In the genomic region with DNA sequence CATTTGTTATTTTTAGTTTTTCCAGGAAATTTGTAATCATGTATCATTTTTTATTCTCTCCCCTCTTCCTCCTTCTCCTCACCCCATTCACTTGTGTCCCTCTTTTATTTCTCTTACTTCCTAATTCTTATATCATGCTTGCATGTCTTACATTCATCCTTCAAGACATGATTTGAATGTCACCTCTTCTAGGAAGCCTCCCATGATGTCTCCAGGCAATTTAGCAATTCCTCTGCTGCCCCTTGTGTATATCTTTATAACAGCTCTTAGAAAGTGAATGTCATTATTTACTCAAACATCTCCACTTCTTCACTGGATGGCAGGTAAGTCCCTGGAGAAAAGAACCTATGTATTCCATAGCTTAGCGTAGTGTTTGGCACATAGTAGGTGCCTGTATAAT, we compare ENCODE assay signal across 16 cellular contexts. TPM values are rescaled to one million over a fixed set of nuclear protein-coding genes. Genes with fewer than 3 reads are reported as not detected.
DNase-seq lines count a peak whose midpoint lies in the region; ATAC-seq and TF ChIP-seq lines count a peak whose summit lies in the region.
"Had no signal": no experiment of that assay in that cellular context is flagged by ENCODE, and none has a peak within 500 bp of the region (broad histone marks: within the 10 kb centered on the region; RNA-seq: fewer than 3 reads in every experiment).

No MANE protein-coding gene starts in this region.

- peaks cover 21% of the 10 kb centered on the region for H3K27me3 Mint-ChIP-seq in osteocyte (ENCODE audit: unreplicated experiment)
- peaks cover 37% of the 10 kb centered on the region for H3K27me3 Mint-ChIP-seq in activated CD4-positive, alpha-beta memory T cell treated with anti-CD3 and anti-CD28 coated beads for 36 hours
- peaks cover 50% of the 10 kb centered on the region for H3K27me3 Mint-ChIP-seq in T-helper 17 cell

- TF ChIP-seq CTCF in GM12873 (IDR thresholded peaks at IDR 0.05; ENCODE audit: insufficient read depth, low read depth, low read length, missing control alignments) (peak; percentile 22), OCI-LY3 (IDR thresholded peaks at IDR 0.05; ENCODE audit: low read depth, low read length) (peak; percentile 18; the same call in 1 of the 2 replicates), choroid plexus epithelial cell (conservative IDR thresholded peaks at IDR 0.05; ENCODE audit: low read depth, low read length) (peak; percentile 37), osteocyte (IDR thresholded peaks at IDR 0.05) (peak; percentile 36)

- H3K4me3 ChIP-seq in OCI-LY3 (ENCODE audit: low read length) (no peak overlapping the region), choroid plexus epithelial cell (ENCODE audit: low read depth, low read length) (no peak overlapping the region)
- H3K4me3 ChIP-seq: lower lobe of right lung, stomach had no signal

- H3K4me1 ChIP-seq in OCI-LY3 (ENCODE audit: low read length): peaks cover 13% of the 10 kb centered on the region

- H3K4me1 Mint-ChIP-seq in osteocyte (ENCODE audit: unreplicated experiment) (peaks cover 21% of the 10 kb centered on the region), T-helper 17 cell (no peaks in the 10 kb centered on the region)
- peaks cover 3% of the 10 kb centered on the region for H3K4me1 Mint-ChIP-seq in activated CD4-positive, alpha-beta memory T cell treated with anti-CD3 and anti-CD28 coated beads for 36 hours (ENCODE audit: low read depth)

- peaks cover 67% of the 10 kb centered on the region for H3K79me2 ChIP-seq in OCI-LY3 (ENCODE audit: low read length)

- no peak overlapping the region for H3K4me2 ChIP-seq in OCI-LY3 (ENCODE audit: low read length)

- intact Hi-C loops in activated CD4-positive, alpha-beta memory T cell treated with anti-CD3 and anti-CD28 coated beads for 36 hours (cut with micrococcal nuclease): no loop called here

- H3K27ac Mint-ChIP-seq in osteocyte (ENCODE audit: unreplicated experiment) (peak overlapping the region; percentile 11), T-helper 17 cell (no peak overlapping the region)
- no peak overlapping the region for H3K27ac Mint-ChIP-seq in activated CD4-positive, alpha-beta memory T cell treated with anti-CD3 and anti-CD28 coated beads for 36 hours
- H3K27ac Mint-ChIP-seq: activated B cell treated with CpG ODN at 0.5 μM for 24 hours, nephron progenitor cell had no signal

- H4K20me1 ChIP-seq in OCI-LY3 (ENCODE audit: insufficient read depth, low read length): peaks cover 48% of the 10 kb centered on the region

- CTCF ChIA-PET in activated CD4-positive, alpha-beta memory T cell treated with anti-CD3 and anti-CD28 coated beads for 36 hours (lab: Charles Lee): interaction anchor here (1.4 kb wide), 1 partner anchor 55 kb away, joined by 4 read pairs; no protein-coding TSS in a partner anchor

- no peaks in the 10 kb centered on the region for H3K9me3 Mint-ChIP-seq in osteocyte (ENCODE audit: unreplicated experiment)
- no peaks in the 10 kb centered on the region for H3K9me3 Mint-ChIP-seq in activated CD4-positive, alpha-beta memory T cell treated with anti-CD3 and anti-CD28 coated beads for 36 hours
- H3K9me3 Mint-ChIP-seq: activated B cell treated with CpG ODN at 0.5 μM for 24 hours; central memory CD8-positive, alpha-beta T cell; nephron progenitor cell had no signal

- POLR2A ChIA-PET in activated CD4-positive, alpha-beta memory T cell treated with anti-CD3 and anti-CD28 coated beads for 36 hours (lab: Charles Lee): no interaction called here

- peaks cover 74% of the 10 kb centered on the region for H3K36me3 ChIP-seq in OCI-LY3 (replicated peaks; ENCODE audit: low read depth, low read length)
- H3K36me3 ChIP-seq: lower lobe of right lung had no signal

- no peak for ATAC-seq in T-helper 17 cell
- ATAC-seq: esophagus mucosa, lower lobe of right lung had no signal

- no peaks in the 10 kb centered on the region for H3K9me3 ChIP-seq in OCI-LY3 (ENCODE audit: insufficient read depth, low read length)
- H3K9me3 ChIP-seq in T-helper 17 cell (ENCODE audit: control insufficient read depth, low read length, poor library complexity, severe bottlenecking): no peaks in the 10 kb centered on the region
- H3K9me3 ChIP-seq: lower lobe of right lung, stomach had no signal

- H3K4me3 Mint-ChIP-seq in osteocyte (ENCODE audit: unreplicated experiment): no peak overlapping the region
- no peak overlapping the region for H3K4me3 Mint-ChIP-seq in activated CD4-positive, alpha-beta memory T cell treated with anti-CD3 and anti-CD28 coated beads for 36 hours
- H3K4me3 Mint-ChIP-seq in T-helper 17 cell: no peak overlapping the region
- H3K4me3 Mint-ChIP-seq: activated B cell treated with CpG ODN at 0.5 μM for 24 hours; central memory CD8-positive, alpha-beta T cell; nephron progenitor cell had no signal

- no peak overlapping the region for H2AFZ ChIP-seq in OCI-LY3 (ENCODE audit: low read depth, low read length)

- H3K27ac ChIP-seq in OCI-LY3 (ENCODE audit: low read length): no peak overlapping the region
- H3K27ac ChIP-seq: HL-60, lower lobe of right lung, stomach had no signal

- H3K9ac ChIP-seq in OCI-LY3 (ENCODE audit: low read length): no peak overlapping the region

- H3K27me3 ChIP-seq in OCI-LY3 (ENCODE audit: low read depth, low read length): no peaks in the 10 kb centered on the region

- H3K36me3 Mint-ChIP-seq in osteocyte (ENCODE audit: unreplicated experiment) (no peaks in the 10 kb centered on the region), T-helper 17 cell (ENCODE audit: low read depth) (peaks cover 3% of the 10 kb centered on the region)
- no peaks in the 10 kb centered on the region for H3K36me3 Mint-ChIP-seq in activated CD4-positive, alpha-beta memory T cell treated with anti-CD3 and anti-CD28 coated beads for 36 hours

- DNase-seq in choroid plexus epithelial cell (ENCODE audit: low read depth) (peak; percentile 41), osteocyte (ENCODE audit: extremely low spot score, unreplicated experiment) (no peak), T-helper 17 cell (no peak), globus pallidus (ENCODE audit: low spot score) (no peak)
- DNase-seq in activated CD4-positive, alpha-beta memory T cell treated with anti-CD3 and anti-CD28 coated beads for 36 hours: no peak
- DNase-seq: activated B cell treated with CpG ODN at 0.5 μM for 24 hours; activated CD8-positive, alpha-beta memory T cell treated with anti-CD3 and anti-CD28 coated beads, Interleukin-2, amount 50 U/mL, for 48 hours; activated naive CD4-positive, alpha-beta T cell treated with anti-CD3 and anti-CD28 coated beads, Interleukin-2, amount 50 U/mL, for 16 hours; lower lobe of right lung; nephron progenitor cell; stomach had no signal

RNA-seq across cellular contexts. Expression of gene HNF1B, which starts 7.8 kb away (rescaled TPM):
- total RNA-seq in osteocyte (7.3 and 8.1 TPM in 2 replicates), T-helper 17 cell (not detected)
- not detected for total RNA-seq in activated CD4-positive, alpha-beta memory T cell treated with anti-CD3 and anti-CD28 coated beads for 36 hours
- total RNA-seq: esophagus mucosa had no signal
